Comparison of ENCODE assay signal across 8 cellular contexts in the genomic region with DNA sequence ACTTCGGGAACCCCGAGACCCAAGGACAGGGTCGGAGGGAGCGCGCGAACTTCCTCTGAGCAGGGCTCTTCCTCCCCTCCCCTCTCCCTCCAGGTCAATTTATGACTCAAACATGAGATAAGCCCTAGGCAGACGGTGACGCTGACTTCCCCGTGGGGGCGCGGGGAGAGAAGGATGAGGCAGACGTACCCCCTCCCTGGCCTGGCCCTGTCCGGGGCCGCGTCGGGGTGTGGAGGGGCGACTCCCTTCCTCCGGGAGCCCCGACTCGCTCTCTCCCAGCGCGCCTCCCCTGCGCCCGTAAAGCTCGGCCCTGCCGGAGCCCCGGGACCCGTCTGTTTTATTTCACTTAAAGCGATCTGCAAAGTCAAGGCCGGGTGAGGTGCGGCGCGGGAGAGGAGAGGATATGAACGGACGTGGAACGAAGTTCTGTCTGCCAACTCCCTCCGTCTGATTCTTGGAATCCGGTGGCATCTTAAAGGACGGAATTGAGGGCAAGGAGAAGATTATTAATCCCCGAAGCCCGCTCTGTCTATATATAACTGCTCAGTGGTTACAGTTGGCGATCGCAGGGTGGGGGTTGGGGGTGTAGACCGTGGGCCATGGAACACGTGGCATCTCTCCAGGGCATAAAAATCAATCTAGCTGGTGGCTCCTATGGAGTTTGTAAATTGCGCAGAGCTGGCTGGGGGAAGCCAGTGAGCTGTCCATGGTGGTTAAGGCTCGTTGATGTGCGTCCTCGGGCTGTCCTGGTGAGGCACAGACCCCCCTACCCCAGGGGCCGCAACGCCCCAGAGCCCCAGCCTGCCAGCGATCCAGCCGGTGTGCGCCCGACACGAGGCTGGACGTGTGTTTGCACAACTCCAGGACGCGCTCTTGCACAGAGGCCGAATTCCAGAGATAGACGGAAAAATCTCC. TPM values are rescaled to one million over a fixed set of nuclear protein-coding genes. Genes with fewer than 3 reads are reported as not detected.
A peak's percentile ranks its signal among the peaks of the same experiment; 100 is the strongest.
DNase-seq lines count a peak whose midpoint lies in the region; ATAC-seq, FAIRE-seq and TF ChIP-seq lines count a peak whose summit lies in the region.

No MANE protein-coding gene starts in this region.

- no peak for FAIRE-seq in bronchial epithelial cell (lab: Jason Lieb, UNC)
- no peak for FAIRE-seq in GM12891 (lab: Jason Lieb, UNC)
- no peak for FAIRE-seq in D721Med (lab: Jason Lieb, UNC)

- intact Hi-C loops in CD8-positive, alpha-beta T cell (cut with DNase I, micrococcal nuclease), result no loop called here

- peaks cover 14% of the 10 kb centered on the region for H3K4me1 Mint-ChIP-seq in CD8-positive, alpha-beta T cell (ENCODE audit: low read depth)

- H3K27ac ChIP-seq in HUES48 (ENCODE audit: low read depth, low read length), result no peak overlapping the region
- no peak overlapping the region for H3K27ac ChIP-seq in mesodermal cell (ENCODE audit: low read depth, low read length, severe bottlenecking)
- no peak overlapping the region for H3K27ac ChIP-seq in CD8-positive, alpha-beta T cell (ENCODE audit: low read depth, low read length)

- no peak for ATAC-seq in CD8-positive, alpha-beta T cell

- H3K9me3 Mint-ChIP-seq in CD8-positive, alpha-beta T cell, result no peaks in the 10 kb centered on the region

- H3K9me3 ChIP-seq in HUES48 (ENCODE audit: control insufficient read depth, insufficient read depth, low read length) (no peaks in the 10 kb centered on the region), mesodermal cell (ENCODE audit: control insufficient read depth, low read length) (no peaks in the 10 kb centered on the region)
- H3K9me3 ChIP-seq in CD8-positive, alpha-beta T cell (ENCODE audit: low read length), result no peaks in the 10 kb centered on the region

- peaks cover 81% of the 10 kb centered on the region for H3K27me3 Mint-ChIP-seq in CD8-positive, alpha-beta T cell (ENCODE audit: low read depth)

- H3K27me3 ChIP-seq in HUES48 (ENCODE audit: control insufficient read depth, insufficient read depth, low read length) (peaks cover 87% of the 10 kb centered on the region), bronchial epithelial cell (ENCODE audit: control insufficient read depth, insufficient read depth, low read length) (no peaks in the 10 kb centered on the region)
- peaks cover 15% of the 10 kb centered on the region for H3K27me3 ChIP-seq in CD8-positive, alpha-beta T cell (ENCODE audit: insufficient read depth, low read length)

- no peak overlapping the region for H3K4me3 Mint-ChIP-seq in CD8-positive, alpha-beta T cell

- TF ChIP-seq CTCF in bronchial epithelial cell (IDR thresholded peaks at IDR 0.05; ENCODE audit: insufficient read depth, low read length, severe bottlenecking) (no peak), D721Med (IDR thresholded peaks at IDR 0.05; ENCODE audit: insufficient read depth, missing control alignments) (no peak)
- TF ChIP-seq CTCF in CD8-positive, alpha-beta T cell (IDR thresholded peaks at IDR 0.05), result no peak

- no peak overlapping the region for H3K27ac Mint-ChIP-seq in CD8-positive, alpha-beta T cell

- no peaks in the 10 kb centered on the region for H3K36me3 Mint-ChIP-seq in CD8-positive, alpha-beta T cell

- H3K36me3 ChIP-seq in HUES48 (ENCODE audit: control insufficient read depth, insufficient read depth, low read length) (no peaks in the 10 kb centered on the region), bronchial epithelial cell (ENCODE audit: control insufficient read depth, insufficient read depth, low read length) (no peaks in the 10 kb centered on the region), mesodermal cell (ENCODE audit: control insufficient read depth, insufficient read depth, low read length) (no peaks in the 10 kb centered on the region)
- H3K36me3 ChIP-seq in CD8-positive, alpha-beta T cell (ENCODE audit: insufficient read depth, low read length), result no peaks in the 10 kb centered on the region

- POLR2A ChIA-PET in CD8-positive, alpha-beta T cell (lab: Charles Lee), result no interaction called here

- peak overlapping the region; percentile 68 for H3K4me3 ChIP-seq in HUES48 (ENCODE audit: low read depth, low read length)
- H3K4me3 ChIP-seq in bronchial epithelial cell (ENCODE audit: low read depth, low read length), result peak overlapping the region; percentile 53
- H3K4me3 ChIP-seq in mesodermal cell (ENCODE audit: extremely low read depth, insufficient read depth, low read length, poor library complexity, severe bottlenecking), result peak overlapping the region; percentile 35
- H3K4me3 ChIP-seq in CD8-positive, alpha-beta T cell (ENCODE audit: low read depth, low read length), result no peak overlapping the region

- DNase-seq in ACHN (peak; percentile 62), bronchial epithelial cell (ENCODE audit: low read depth) (peak; percentile 81), GM12891 (ENCODE audit: insufficient read length, low spot score) (no peak), ureter (ENCODE audit: low spot score) (no peak), D721Med (ENCODE audit: insufficient read length, low spot score) (no peak)
- no peak for DNase-seq in CD8-positive, alpha-beta T cell

- WGBS in mesodermal cell (ENCODE audit: insufficient coverage in 2 of 2), 2 experiments, result 2 to 4% methylated on average over 33 to 35 of the region's 61 CpGs

- in situ Hi-C loops in ACHN (cut with HindIII; ENCODE audit: low pct_ligation_motif_present, low pct_unique_long_range_greater_than_20kb, low sequenced_read_pairs), result no loop called here

- no peak for TF ChIP-seq POLR2A in GM12891 (IDR thresholded peaks at IDR 0.05; ENCODE audit: low read depth, low read length)

- CTCF ChIA-PET in CD8-positive, alpha-beta T cell (lab: Charles Lee), result no interaction called here

- H3K9ac ChIP-seq in HUES48 (ENCODE audit: low read depth, low read length), result no peak overlapping the region

- H3K4me1 ChIP-seq in HUES48 (ENCODE audit: control insufficient read depth, insufficient read depth, low read length) (peaks cover 33% of the 10 kb centered on the region), mesodermal cell (ENCODE audit: control insufficient read depth, insufficient read depth, low read length, poor library complexity, severe bottlenecking) (no peaks in the 10 kb centered on the region)
- H3K4me1 ChIP-seq in CD8-positive, alpha-beta T cell (ENCODE audit: insufficient read depth, low read length), result peaks cover 6% of the 10 kb centered on the region

TF ChIP-seq in GM12891, 5 proteins besides CTCF, POLR2A, EP300 and RAD21:
- TF ChIP-seq POLR2AphosphoS5 (IDR thresholded peaks at IDR 0.05; ENCODE audit: low read depth, low read length), result no peak
- no peak for TF ChIP-seq TAF1 (IDR thresholded peaks at IDR 0.05; ENCODE audit: low read depth, low read length)
- no peak for TF ChIP-seq SPI1 (IDR thresholded peaks at IDR 0.05; ENCODE audit: low read depth, low read length)
- no peak for TF ChIP-seq PAX5 (IDR thresholded peaks at IDR 0.05; ENCODE audit: insufficient read depth, low read length, severe bottlenecking)
- no peak for TF ChIP-seq POU2F2 (IDR thresholded peaks at IDR 0.05; ENCODE audit: low read depth, low read length)

RNA-seq across cellular contexts. Expression of gene PTHLH, which starts 2.9 kb away (rescaled TPM):
- total RNA-seq in bronchial epithelial cell (47.4 and 82.1 TPM in 2 replicates), ureter (0.86 TPM)
- 2.6 TPM for polyA plus RNA-seq in mesodermal cell (2013, experiment 1 of 2)
- polyA plus RNA-seq in mesodermal cell (2013, experiment 2 of 2), result 1.5 TPM
- 0.15 TPM for polyA plus RNA-seq in GM12891 (2012; ENCODE audit: low read depth, missing spikeins)
- total RNA-seq in CD8-positive, alpha-beta T cell, result not detected

Comparison
In these comparisons a context has a peak if more than half of its experiments do, and no peak if none do; other contexts are left out.
1. DNase-seq: peak in ACHN (single experiment) and bronchial epithelial cell (single experiment); none in GM12891 (single experiment), ureter (single experiment), CD8-positive, alpha-beta T cell (0 of 7) and D721Med (single experiment).
2. RNA of gene PTHLH, which starts 2.9 kb away (total RNA-seq): 47.4 to 82.1 TPM in bronchial epithelial cell; 0.86 TPM in ureter (single experiment) and not detected in CD8-positive, alpha-beta T cell; every median in the first group is over 10 times any median in the second.